Comparison of ENCODE assay signal across 20 cellular contexts in the genomic region with DNA sequence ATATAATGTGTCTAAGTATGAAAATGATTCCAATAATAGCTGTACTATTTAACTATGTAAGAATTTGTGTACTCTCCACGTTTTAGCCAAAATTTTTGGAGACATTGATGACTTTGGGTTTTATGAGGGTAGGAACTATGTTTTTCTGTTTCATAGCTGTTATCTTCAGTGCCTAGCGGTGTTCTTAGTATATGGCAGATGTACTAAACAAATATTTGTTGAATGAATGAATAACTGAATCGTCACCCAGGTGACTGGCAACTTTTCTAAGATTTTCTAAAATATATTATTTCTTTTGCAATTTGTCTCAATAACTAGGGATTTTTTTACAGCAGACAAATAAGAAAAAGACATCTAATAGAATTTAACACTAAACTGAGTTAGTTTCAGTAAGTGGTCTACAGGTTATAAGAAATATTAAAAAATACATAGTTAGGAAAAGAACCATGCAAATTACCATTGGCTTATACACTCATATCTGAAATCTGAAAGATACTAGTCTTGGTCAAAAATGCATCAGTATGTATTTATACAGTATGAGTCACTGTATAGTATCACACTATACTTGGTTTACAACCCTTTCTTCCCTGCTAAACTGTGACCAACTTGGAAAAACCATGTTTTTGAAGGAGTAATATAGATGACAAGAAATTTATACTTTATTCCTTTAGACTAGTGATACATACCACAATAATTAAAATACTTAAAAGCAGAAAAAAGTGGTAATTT. TPM values are rescaled to one million over a fixed set of nuclear protein-coding genes. Genes with fewer than 3 reads are reported as not detected.
DNase-seq lines count a peak whose midpoint lies in the region; ATAC-seq, FAIRE-seq and TF ChIP-seq lines count a peak whose summit lies in the region.
"Had no signal": no experiment of that assay in that cellular context is flagged by ENCODE, and none has a peak within 500 bp of the region (broad histone marks: within the 10 kb centered on the region; RNA-seq: fewer than 3 reads in every experiment).

No MANE protein-coding gene starts in this region.

- H3K4me3 Mint-ChIP-seq in nephron progenitor cell, result no peak overlapping the region
- H3K4me3 Mint-ChIP-seq: CD4-positive, alpha-beta memory T cell; H9 had no signal

- H3K36me3 ChIP-seq in GM12878 (ENCODE audit: control insufficient read depth in 2 of 2, insufficient read depth in 2 of 2, low read length in 1 of 2), result no peaks in the 10 kb centered on the region
- H3K36me3 ChIP-seq: Peyer's patch had no signal

- RAD21 ChIA-PET in GM12878 (lab: Charles Lee; ENCODE audit: unreplicated experiment), result no interaction called here

- 20% methylated on average over 3 of the region's 3 CpGs for WGBS in A549 (ENCODE audit: missing lambda C conversion rate)
- 60% methylated on average over 3 of the region's 3 CpGs for WGBS in GM12878 (ENCODE audit: insufficient coverage, insufficient replicate concordance, low lambda C conversion rate, missing lambda C conversion rate)

- no peaks in the 10 kb centered on the region for H3K27me3 ChIP-seq in GM12878 (replicated peaks in 1 of 2; ENCODE audit: control insufficient read depth in 2 of 2, insufficient read depth in 2 of 2, low read length in 1 of 2)
- H3K27me3 ChIP-seq: Peyer's patch, SJCRH30 had no signal

- POLR2A ChIA-PET in A549 (lab: Yijun Ruan, JAX), result no interaction called here
- POLR2A ChIA-PET in GM12878 (lab: Charles Lee), result no interaction called here

- H3K4me1 Mint-ChIP-seq in nephron progenitor cell, result no peaks in the 10 kb centered on the region
- H3K4me1 Mint-ChIP-seq: H9 had no signal

- in situ Hi-C loops in GM12878 (cut with MboI), result no loop called here

- H2AFZ ChIP-seq in GM12878 (ENCODE audit: control insufficient read depth, low read depth, low read length), result no peak overlapping the region

- H3K9me3 ChIP-seq in A549 (peaks cover 12% of the 10 kb centered on the region; the same call in 2 of the 3 replicates), GM12878 (replicated peaks; ENCODE audit: control insufficient read depth, insufficient read depth, low read length) (peaks cover 3% of the 10 kb centered on the region; the same call in 1 of the 3 replicates)

- no peak overlapping the region for H3K4me3 ChIP-seq in A549
- no peak overlapping the region for H3K4me3 ChIP-seq in GM12878
- H3K4me3 ChIP-seq: Peyer's patch, SJCRH30 had no signal

- FAIRE-seq in A549 (lab: Jason Lieb, UNC) (no peak), GM12878 (lab: Jason Lieb, UNC) (peak; percentile 38)

- H3K27ac Mint-ChIP-seq in nephron progenitor cell, result no peak overlapping the region
- H3K27ac Mint-ChIP-seq: CD4-positive, alpha-beta memory T cell; H9 had no signal

- TF ChIP-seq EP300 in A549 (IDR thresholded peaks at IDR 0.05) (no peak), GM12878 (IDR thresholded peaks at IDR 0.05; ENCODE audit: borderline replicate concordance in 1 of 2, control insufficient read depth in 1 of 2, low read depth in 2 of 2, low read length in 2 of 2) (no peak)

- CTCF ChIA-PET in A549 (lab: Yijun Ruan, JAX), result interaction anchor here (1.5 kb wide), 1 partner anchor 9 kb away, joined by 3 read pairs; no protein-coding TSS in a partner anchor
- CTCF ChIA-PET in GM12878 (lab: Yijun Ruan, JAX), result no interaction called here

- SMC1A ChIA-PET in GM12878 (lab: Charles Lee; ENCODE audit: uncharacterized antibody, unreplicated experiment), result no interaction called here

- H3K4me1 ChIP-seq in A549 (no peaks in the 10 kb centered on the region), GM12878 (ENCODE audit: control insufficient read depth, insufficient read depth, low read length) (no peaks in the 10 kb centered on the region)
- H3K4me1 ChIP-seq: Peyer's patch, SJCRH30 had no signal

- H3K4me2 ChIP-seq in A549 (no peak overlapping the region), GM12878 (ENCODE audit: control insufficient read depth, insufficient read depth) (no peak overlapping the region)

- no peak overlapping the region for H3K9ac ChIP-seq in GM12878 (ENCODE audit: control insufficient read depth, insufficient read depth, low read length)

- no peaks in the 10 kb centered on the region for H3K79me2 ChIP-seq in GM12878 (ENCODE audit: control insufficient read depth, insufficient read depth, low read length)

- peaks cover 47% of the 10 kb centered on the region for H3K9me3 Mint-ChIP-seq in nephron progenitor cell

- TF ChIP-seq RAD21 in A549 (conservative IDR thresholded peaks at IDR 0.05 in 1 of 2, IDR thresholded peaks at IDR 0.05 in 1 of 2) (no peak), GM12878 (IDR thresholded peaks at IDR 0.05; ENCODE audit: insufficient read depth, low read depth, low read length) (no peak)

- no peak for TF ChIP-seq POLR2A in A549 (IDR thresholded peaks at IDR 0.05; ENCODE audit: low read length)
- TF ChIP-seq POLR2A in GM12878 (IDR thresholded peaks at IDR 0.05; ENCODE audit: low read depth, low read length), result no peak

- H3K36me3 Mint-ChIP-seq in nephron progenitor cell (ENCODE audit: low read depth), result peaks cover 74% of the 10 kb centered on the region

- ATAC-seq in A549 (no peak), HG02973 (IDR thresholded peaks at IDR 0.05; ENCODE audit: unreplicated experiment) (peak; percentile 66), GM12878 (peak; percentile 63)

- no TSS peak for BruUV-seq in GM12878 (replicated peaks; lab: Mats Ljungman, UMichigan)

- DNase-seq in A549 (ENCODE audit: low read depth in 1 of 2, low spot score in 1 of 2) (no peak), ELR (ENCODE audit: low read depth) (peak; percentile 36), GM12878 (ENCODE audit: low read depth, low spot score) (no peak), COLO668 (lab: John Stamatoyannopoulos, UW; ENCODE audit: unreplicated experiment) (no peak), NCI-H1092 (lab: John Stamatoyannopoulos, UW) (no peak), nephron progenitor cell (no peak), UCSD-AML1 (lab: John Stamatoyannopoulos, UW; ENCODE audit: unreplicated experiment) (no peak)
- DNase-seq: CD4-positive, alpha-beta memory T cell; DND-41; H9; KG1; NCI-H1436; NCI-H2029 treated with DMSO at 0.1 percent for 48 hours; NCI-H2171 treated with DMSO at 0.1 percent for 48 hours; NCI-H446 treated with DMSO at 0.1 percent for 48 hours; NCI-H82; Peyer's patch; SJCRH30; T-helper 2 cell had no signal

- no peaks in the 10 kb centered on the region for H4K20me1 ChIP-seq in GM12878 (ENCODE audit: control insufficient read depth, insufficient read depth)

- intact Hi-C loops in GM12878 (cut with micrococcal nuclease; ENCODE audit: unreplicated experiment), result no loop called here

- no peak overlapping the region for H3K27ac ChIP-seq in A549
- H3K27ac ChIP-seq in GM12878 (ENCODE audit: control insufficient read depth, insufficient read depth), result no peak overlapping the region
- H3K27ac ChIP-seq: Peyer's patch, SJCRH30 had no signal

- H3K27me3 Mint-ChIP-seq in nephron progenitor cell (ENCODE audit: low read depth, poor library complexity), result no peaks in the 10 kb centered on the region
- H3K27me3 Mint-ChIP-seq: CD4-positive, alpha-beta memory T cell had no signal

- TF ChIP-seq CTCF in A549 (IDR thresholded peaks at IDR 0.05) (no peak), GM12878 (IDR thresholded peaks at IDR 0.05 in 2 of 3, conservative IDR thresholded peaks at IDR 0.05 in 1 of 3; ENCODE audit: control insufficient read depth in 2 of 3, extremely low read depth in 1 of 3, insufficient read depth in 1 of 3, low read depth in 3 of 3, low read length in 3 of 3) (no peak), nephron progenitor cell (IDR thresholded peaks at IDR 0.05) (no peak)

TF ChIP-seq in A549, 52 proteins besides CTCF, POLR2A, EP300 and RAD21 (continues in another document):
- no peak for TF ChIP-seq NPAS2 (CRISPR knock-in tag; IDR thresholded peaks at IDR 0.05; ENCODE audit: borderline replicate concordance)
- TF ChIP-seq, protein P1, sequence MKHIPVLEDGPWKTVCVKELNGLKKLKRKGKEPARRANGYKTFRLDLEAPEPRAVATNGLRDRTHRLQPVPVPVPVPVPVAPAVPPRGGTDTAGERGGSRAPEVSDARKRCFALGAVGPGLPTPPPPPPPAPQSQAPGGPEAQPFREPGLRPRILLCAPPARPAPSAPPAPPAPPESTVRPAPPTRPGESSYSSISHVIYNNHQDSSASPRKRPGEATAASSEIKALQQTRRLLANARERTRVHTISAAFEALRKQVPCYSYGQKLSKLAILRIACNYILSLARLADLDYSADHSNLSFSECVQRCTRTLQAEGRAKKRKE (CRISPR knock-in tag; IDR thresholded peaks at IDR 0.05; ENCODE audit: low read depth), result no peak

TF ChIP-seq in GM12878, 131 proteins besides CTCF, POLR2A, EP300 and RAD21:
- TF ChIP-seq JUNB (IDR thresholded peaks at IDR 0.05), result peak; percentile 66
- TF ChIP-seq, protein P2, sequence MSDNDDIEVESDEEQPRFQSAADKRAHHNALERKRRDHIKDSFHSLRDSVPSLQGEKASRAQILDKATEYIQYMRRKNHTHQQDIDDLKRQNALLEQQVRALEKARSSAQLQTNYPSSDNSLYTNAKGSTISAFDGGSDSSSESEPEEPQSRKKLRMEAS (IDR thresholded peaks at IDR 0.05; ENCODE audit: low read depth, low read length), result no peak
TF ChIP-seq in GM12878: peak in this region for 1.

RNA-seq across cellular contexts. Expression of a gene that starts 10.5 kb away (rescaled TPM):
- polyA plus RNA-seq in A549 (2011; rRNA removed), result 34.5 and 36.7 TPM in 2 replicates
- polyA plus RNA-seq in A549 (2012; cell fraction: cytosol; rRNA removed), result 5.1 and 6.4 TPM in 2 replicates
- polyA plus RNA-seq in A549 (2012; cell fraction: nucleus; rRNA removed), result 4.2 and 4.7 TPM in 2 replicates
- polyA plus RNA-seq in A549 (2017; fragmentation: RNase III; extraction: RNeasy Plus Mini Kit Qiagen cat#74134 plus additional on column Dnase treatment), result 13.3 to 15.9 TPM (median 13.5 TPM) in 3 replicates
- 51.1 and 56.1 TPM in 2 replicates for polyA minus RNA-seq in A549 (2011; rRNA and poly(A)+ RNA removed)
- total RNA-seq in GM12878 (2013; cell fraction: nucleolus; rRNA removed), result 119 and 121 TPM in 2 replicates
- 30.4 and 35.8 TPM in 2 replicates for total RNA-seq in GM12878 (2014; rRNA removed)
- total RNA-seq in GM12878 (2014; rRNA removed; fragmentation: Illumina TruSeq; extraction: Trizol), result 45.0 and 46.0 TPM in 2 replicates
- total RNA-seq in GM12878 (2021), result 25.2 and 27.1 TPM in 2 replicates
- 5.2 TPM for polyA plus RNA-seq in GM12878 (2011; ENCODE audit: low read depth)
- polyA plus RNA-seq in GM12878 (2011; rRNA removed), result 20.0 and 24.8 TPM in 2 replicates
- polyA plus RNA-seq in GM12878 (2011; cell fraction: cytosol; rRNA removed), result 8.8 and 9.6 TPM in 2 replicates
- 19.7 and 23.1 TPM in 2 replicates for polyA plus RNA-seq in GM12878 (2011; cell fraction: nucleus; rRNA removed)
- polyA plus RNA-seq in GM12878 (2012), result 7.8 and 10.6 TPM in 2 replicates
- polyA plus RNA-seq in GM12878 (2014; fragmentation: Illumina TruSeq; extraction: Trizol), result 22.8 and 27.1 TPM in 2 replicates
- 1 to 10 TPM; 8.1 to 8.4 TPM for polyA plus RNA-seq in GM12878 (2014; fragmentation: Nextera tagmentation; extraction: Ambion mirVana)
- 15.3 and 15.5 TPM in 2 replicates for polyA plus RNA-seq in GM12878 (2014; rRNA removed)
- 10 to 100 TPM; 22.4 to 27.1 TPM for polyA plus RNA-seq in GM12878 (2016; fragmentation: Nextera tagmentation; extraction: Ambion mirVana)
- 64.2 and 72.6 TPM in 2 replicates for polyA minus RNA-seq in GM12878 (2011; rRNA and poly(A)+ RNA removed)
- polyA minus RNA-seq in GM12878 (2011; cell fraction: cytosol; rRNA and poly(A)+ RNA removed), result 22.9 and 34.9 TPM in 2 replicates
- 55.5 and 85.3 TPM in 2 replicates for polyA minus RNA-seq in GM12878 (2011; cell fraction: nucleus; rRNA and poly(A)+ RNA removed)

Comparison
In these comparisons a context has a peak if more than half of its experiments do, and no peak if none do; other contexts are left out.
1. ATAC-seq: peak in HG02973 (single experiment) and GM12878 (single experiment); none in A549 (0 of 2).